In genomic region chr2:133888816-133889215, GRCh38 we compare ENCODE assay signal across 26 cellular contexts.
DNase-seq lines count a peak whose midpoint lies in the region; ATAC-seq, FAIRE-seq and TF ChIP-seq lines count a peak whose summit lies in the region.
"Had no signal": no experiment of that assay in that cellular context is flagged by ENCODE, and none has a peak within 500 bp of the region (broad histone marks: within the 10 kb centered on the region; RNA-seq: fewer than 3 reads in every experiment).

No MANE protein-coding gene starts in this region.

- H3K4me1 ChIP-seq in K562 (replicated peaks in 1 of 2; ENCODE audit: control insufficient read depth in 2 of 2, insufficient read depth in 2 of 2, low read length in 2 of 2), result no peaks in the 10 kb centered on the region
- peaks cover 3% of the 10 kb centered on the region for H3K4me1 ChIP-seq in osteoblast (ENCODE audit: insufficient read depth, low read length)
- H3K4me1 ChIP-seq: BE2C had no signal

- TF ChIP-seq CTCF in K562 (IDR thresholded peaks at IDR 0.05 in 2 of 3, conservative IDR thresholded peaks at IDR 0.05 in 1 of 3; ENCODE audit: insufficient read depth in 2 of 3, low read depth in 1 of 3, low read length in 3 of 3) (no peak), osteoblast (IDR thresholded peaks at IDR 0.05; ENCODE audit: extremely low read depth, low read depth, low read length) (no peak)
- no peak for TF ChIP-seq CTCF in CD4-positive, alpha-beta T cell (IDR thresholded peaks at IDR 0.05)

- DNase-seq in activated CD4-positive, alpha-beta T cell treated with anti-CD3 and anti-CD28 coated beads, Interleukin-2, amount 10 ng/mL, durations not matched to agents 24 days and 14 days, result peak; percentile 29
- DNase-seq in activated CD4-positive, alpha-beta T cell treated with anti-CD3 and anti-CD28 coated beads, Interleukin-2, amount 50 U/mL, for 48 hours, result no peak
- no peak for DNase-seq in K562 (ENCODE audit: extremely low read depth in 1 of 4, low spot score in 3 of 4)
- DNase-seq in osteoblast (ENCODE audit: insufficient read length, low spot score, missing footprints), result peak; percentile 71
- no peak for DNase-seq in CD4-positive, alpha-beta T cell
- no peak for DNase-seq in KG1 (lab: John Stamatoyannopoulos, UW)
- DNase-seq: ACHN; AML-193; BE2C; Calu3; CD4-positive, alpha-beta memory T cell; COR-L47; DMS53; DMS79 treated with DMSO at 0.1 percent for 48 hours; GF-D8; GM23248; H7; HCEC 1CT had no signal

- no peaks in the 10 kb centered on the region; the same call in 1 of the 2 replicates for H4K20me1 ChIP-seq in K562 (replicated peaks; ENCODE audit: control insufficient read depth, insufficient read depth, low read length)
- H4K20me1 ChIP-seq in osteoblast (ENCODE audit: insufficient read depth, low read length), result no peaks in the 10 kb centered on the region
- H4K20me1 ChIP-seq: BLaER1 treated with 17β-estradiol and CSF1 and Interleukin-3, amounts not matched to agents 10 nM and 100 nM had no signal

- H3K79me2 ChIP-seq in K562 (ENCODE audit: control insufficient read depth, insufficient read depth, low read length), result no peaks in the 10 kb centered on the region
- H3K79me2 ChIP-seq in osteoblast (ENCODE audit: insufficient read depth, low read length), result no peaks in the 10 kb centered on the region

- H3K36me3 ChIP-seq in K562 (ENCODE audit: control insufficient read depth, insufficient read depth, low read length), result no peaks in the 10 kb centered on the region
- H3K36me3 ChIP-seq in osteoblast (ENCODE audit: insufficient read depth, low read length), result no peaks in the 10 kb centered on the region
- H3K36me3 ChIP-seq: BE2C; BLaER1 treated with 17β-estradiol and CSF1 and Interleukin-3, amounts not matched to agents 10 nM and 100 nM had no signal

- H3K36me3 Mint-ChIP-seq in activated CD4-positive, alpha-beta T cell treated with anti-CD3 and anti-CD28 coated beads, Interleukin-2, amount 10 ng/mL, durations not matched to agents 24 days and 14 days (ENCODE audit: low read depth), result no peaks in the 10 kb centered on the region
- H3K36me3 Mint-ChIP-seq in CD4-positive, alpha-beta T cell (ENCODE audit: low read depth), result no peaks in the 10 kb centered on the region
- H3K36me3 Mint-ChIP-seq: CD14-positive monocyte; CD4-positive, alpha-beta memory T cell had no signal

- TF ChIP-seq POLR2A in K562 (conservative IDR thresholded peaks at IDR 0.05), result no peak

- H3K9me3 ChIP-seq in K562 (replicated peaks; ENCODE audit: control insufficient read depth, insufficient read depth, low read depth, low read length), result no peaks in the 10 kb centered on the region
- H3K9me3 ChIP-seq in osteoblast (ENCODE audit: low read depth, low read length), result no peaks in the 10 kb centered on the region
- no peaks in the 10 kb centered on the region for H3K9me3 ChIP-seq in CD4-positive, alpha-beta T cell (ENCODE audit: control insufficient read depth, low read length)
- H3K9me3 ChIP-seq: BE2C had no signal

- H3K4me2 ChIP-seq in K562 (ENCODE audit: insufficient read depth, low read length) (no peak overlapping the region), osteoblast (ENCODE audit: insufficient read depth, low read length) (no peak overlapping the region)
- H3K4me2 ChIP-seq: BLaER1 treated with 17β-estradiol and CSF1 and Interleukin-3, amounts not matched to agents 10 nM and 100 nM had no signal

- TF ChIP-seq EP300 in K562 (IDR thresholded peaks at IDR 0.05; ENCODE audit: low read length), result no peak

- H3K4me3 ChIP-seq in K562 (no peak overlapping the region), osteoblast (ENCODE audit: insufficient read depth, low read length) (no peak overlapping the region)
- H3K4me3 ChIP-seq: BLaER1 treated with 17β-estradiol and CSF1 and Interleukin-3, amounts not matched to agents 10 nM and 100 nM; GM23248 had no signal

- no peak overlapping the region for H3K4me3 Mint-ChIP-seq in activated CD4-positive, alpha-beta T cell treated with anti-CD3 and anti-CD28 coated beads, Interleukin-2, amount 10 ng/mL, durations not matched to agents 24 days and 14 days
- H3K4me3 Mint-ChIP-seq in CD4-positive, alpha-beta T cell, result no peak overlapping the region
- H3K4me3 Mint-ChIP-seq: CD14-positive monocyte; CD4-positive, alpha-beta memory T cell had no signal

- H3K27me3 Mint-ChIP-seq in activated CD4-positive, alpha-beta T cell treated with anti-CD3 and anti-CD28 coated beads, Interleukin-2, amount 10 ng/mL, durations not matched to agents 24 days and 14 days, result no peaks in the 10 kb centered on the region
- peaks cover 9% of the 10 kb centered on the region for H3K27me3 Mint-ChIP-seq in CD4-positive, alpha-beta T cell

- no peak for FAIRE-seq in K562 (lab: Jason Lieb, UNC)
- FAIRE-seq: A204.1, GM12891, GM18507, GM19239, H1 had no signal

- no peak for TF ChIP-seq RAD21 in K562 (CRISPR knock-in tag; conservative IDR thresholded peaks at IDR 0.05 in 1 of 2, IDR thresholded peaks at IDR 0.05 in 1 of 2)

- CTCF ChIA-PET in K562 (lab: Yijun Ruan, JAX; ENCODE audit: low intra/inter-chr PET ratio), result no interaction called here
- CTCF ChIA-PET in CD4-positive, alpha-beta T cell (lab: Charles Lee), result no interaction called here

- peaks cover 3 to 6% of the 10 kb centered on the region in 2 experiments; a peak in 3 of 5 replicates for H3K27me3 ChIP-seq in K562 (ENCODE audit: control insufficient read depth in 2 of 2, insufficient read depth in 2 of 2, low read length in 2 of 2)
- H3K27me3 ChIP-seq in osteoblast (ENCODE audit: insufficient read depth, low read length), result peaks cover 19% of the 10 kb centered on the region
- no peaks in the 10 kb centered on the region for H3K27me3 ChIP-seq in CD4-positive, alpha-beta T cell (ENCODE audit: control insufficient read depth, insufficient read depth, low read length)
- H3K27me3 ChIP-seq: BE2C; BLaER1 treated with 17β-estradiol and CSF1 and Interleukin-3, amounts not matched to agents 10 nM and 100 nM had no signal

- no peak overlapping the region for H2AFZ ChIP-seq in K562 (ENCODE audit: low read depth, low read length)
- no peak overlapping the region for H2AFZ ChIP-seq in osteoblast (ENCODE audit: low read length)
- H2AFZ ChIP-seq: GM23248 had no signal

- H3K27ac ChIP-seq in K562 (ENCODE audit: extremely low read depth, low read depth, low read length), result no peak overlapping the region
- H3K27ac ChIP-seq in osteoblast (ENCODE audit: low read depth, low read length), result no peak overlapping the region
- no peak overlapping the region for H3K27ac ChIP-seq in CD4-positive, alpha-beta T cell (ENCODE audit: low read depth, low read length)
- H3K27ac ChIP-seq: 22Rv1; BLaER1 treated with 17β-estradiol and CSF1 and Interleukin-3, amounts not matched to agents 10 nM and 100 nM; GM23248 had no signal

- POLR2A ChIA-PET in K562 (lab: Yijun Ruan, JAX), result no interaction called here
- POLR2A ChIA-PET in CD4-positive, alpha-beta T cell (lab: Charles Lee), result no interaction called here

- H3K9me3 Mint-ChIP-seq in activated CD4-positive, alpha-beta T cell treated with anti-CD3 and anti-CD28 coated beads, Interleukin-2, amount 10 ng/mL, durations not matched to agents 24 days and 14 days, result no peaks in the 10 kb centered on the region
- no peaks in the 10 kb centered on the region for H3K9me3 Mint-ChIP-seq in CD4-positive, alpha-beta T cell

- in situ Hi-C loops in K562 (cut with MboI), result loop anchor here (25.0 kb wide), 1 partner anchor 523 kb away; no protein-coding TSS in a partner anchor

- no TSS peak for BruUV-seq in K562 (replicated peaks; lab: Mats Ljungman, UMichigan)

- WGBS in K562 (ENCODE audit: insufficient coverage, low coverage, missing lambda C conversion rate), result 1% methylated on average over 7 of the region's 7 CpGs

- H3K9ac ChIP-seq in K562 (ENCODE audit: insufficient read depth in 1 of 2, low read depth in 2 of 2, low read length in 2 of 2), result no peak overlapping the region
- H3K9ac ChIP-seq: BLaER1 treated with 17β-estradiol and CSF1 and Interleukin-3, amounts not matched to agents 10 nM and 100 nM; GM23248 had no signal

- no peak overlapping the region for H3K27ac Mint-ChIP-seq in activated CD4-positive, alpha-beta T cell treated with anti-CD3 and anti-CD28 coated beads, Interleukin-2, amount 10 ng/mL, durations not matched to agents 24 days and 14 days
- no peak overlapping the region for H3K27ac Mint-ChIP-seq in CD4-positive, alpha-beta T cell
- H3K27ac Mint-ChIP-seq: CD14-positive monocyte; CD4-positive, alpha-beta memory T cell had no signal

- intact Hi-C loops in activated CD4-positive, alpha-beta T cell treated with anti-CD3 and anti-CD28 coated beads, Interleukin-2, amount 10 ng/mL, durations not matched to agents 24 days and 14 days (cut with micrococcal nuclease), result loop anchor here (5.0 to 10.0 kb wide), 3 partner anchors 226 to 566 kb away; no protein-coding TSS in a partner anchor
- intact Hi-C loops in K562 (cut with micrococcal nuclease), result loop anchor here (10.0 kb wide), 1 partner anchor 186 kb away; no protein-coding TSS in a partner anchor
- intact Hi-C loops in CD4-positive, alpha-beta T cell (cut with DNase I, micrococcal nuclease), result loop anchor here (5.0 kb wide), 3 partner anchors 228 to 1008 kb away; no protein-coding TSS in a partner anchor

- no peaks in the 10 kb centered on the region for H3K9me1 ChIP-seq in K562 (ENCODE audit: control insufficient read depth, insufficient read depth, low read length)

- ATAC-seq in K562, result no peak
- ATAC-seq in CD4-positive, alpha-beta T cell (ENCODE audit: poor library complexity), result no peak

- no peaks in the 10 kb centered on the region for H3K4me1 Mint-ChIP-seq in activated CD4-positive, alpha-beta T cell treated with anti-CD3 and anti-CD28 coated beads, Interleukin-2, amount 10 ng/mL, durations not matched to agents 24 days and 14 days
- no peaks in the 10 kb centered on the region for H3K4me1 Mint-ChIP-seq in CD4-positive, alpha-beta T cell (ENCODE audit: low read depth)
- H3K4me1 Mint-ChIP-seq: CD14-positive monocyte had no signal

Comparison
In these comparisons a context has a peak if more than half of its experiments do, and no peak if none do; other contexts are left out.
1. DNase-seq: peak in activated CD4-positive, alpha-beta T cell treated with anti-CD3 and anti-CD28 coated beads, Interleukin-2, amount 10 ng/mL, durations not matched to agents 24 days and 14 days (single experiment) and osteoblast (single experiment); none in activated CD4-positive, alpha-beta T cell treated with anti-CD3 and anti-CD28 coated beads, Interleukin-2, amount 50 U/mL, for 48 hours (0 of 2), K562 (0 of 4), CD4-positive, alpha-beta T cell (0 of 10) and KG1 (single experiment).